Comparison of ENCODE assay signal across 1 cellular context in the genomic region with DNA sequence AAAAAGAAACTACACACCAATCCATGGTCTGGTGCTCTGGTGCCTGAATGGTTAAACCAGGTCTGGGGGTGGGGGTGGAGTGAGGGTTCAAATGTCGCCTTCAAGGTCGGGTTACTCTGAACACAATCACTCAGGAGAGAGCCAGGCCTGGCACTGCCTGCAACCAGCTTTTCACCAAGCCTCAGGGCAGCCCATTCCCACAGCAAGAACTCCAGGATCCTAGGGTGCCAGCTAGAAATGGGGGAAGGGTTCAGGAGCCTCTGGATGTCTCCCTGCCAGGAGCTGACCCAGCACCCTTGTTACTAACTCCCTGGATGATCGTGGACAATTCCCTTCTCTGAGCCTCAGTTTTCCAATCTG.
A peak's percentile ranks its signal among the peaks of the same experiment; 100 is the strongest.
TF ChIP-seq lines count a peak whose summit lies in the region.

No MANE protein-coding gene starts in this region.

TF ChIP-seq in HepG2, 621 proteins besides CTCF, POLR2A, EP300 and RAD21 (continued from another document):
- TF ChIP-seq, protein P1, sequence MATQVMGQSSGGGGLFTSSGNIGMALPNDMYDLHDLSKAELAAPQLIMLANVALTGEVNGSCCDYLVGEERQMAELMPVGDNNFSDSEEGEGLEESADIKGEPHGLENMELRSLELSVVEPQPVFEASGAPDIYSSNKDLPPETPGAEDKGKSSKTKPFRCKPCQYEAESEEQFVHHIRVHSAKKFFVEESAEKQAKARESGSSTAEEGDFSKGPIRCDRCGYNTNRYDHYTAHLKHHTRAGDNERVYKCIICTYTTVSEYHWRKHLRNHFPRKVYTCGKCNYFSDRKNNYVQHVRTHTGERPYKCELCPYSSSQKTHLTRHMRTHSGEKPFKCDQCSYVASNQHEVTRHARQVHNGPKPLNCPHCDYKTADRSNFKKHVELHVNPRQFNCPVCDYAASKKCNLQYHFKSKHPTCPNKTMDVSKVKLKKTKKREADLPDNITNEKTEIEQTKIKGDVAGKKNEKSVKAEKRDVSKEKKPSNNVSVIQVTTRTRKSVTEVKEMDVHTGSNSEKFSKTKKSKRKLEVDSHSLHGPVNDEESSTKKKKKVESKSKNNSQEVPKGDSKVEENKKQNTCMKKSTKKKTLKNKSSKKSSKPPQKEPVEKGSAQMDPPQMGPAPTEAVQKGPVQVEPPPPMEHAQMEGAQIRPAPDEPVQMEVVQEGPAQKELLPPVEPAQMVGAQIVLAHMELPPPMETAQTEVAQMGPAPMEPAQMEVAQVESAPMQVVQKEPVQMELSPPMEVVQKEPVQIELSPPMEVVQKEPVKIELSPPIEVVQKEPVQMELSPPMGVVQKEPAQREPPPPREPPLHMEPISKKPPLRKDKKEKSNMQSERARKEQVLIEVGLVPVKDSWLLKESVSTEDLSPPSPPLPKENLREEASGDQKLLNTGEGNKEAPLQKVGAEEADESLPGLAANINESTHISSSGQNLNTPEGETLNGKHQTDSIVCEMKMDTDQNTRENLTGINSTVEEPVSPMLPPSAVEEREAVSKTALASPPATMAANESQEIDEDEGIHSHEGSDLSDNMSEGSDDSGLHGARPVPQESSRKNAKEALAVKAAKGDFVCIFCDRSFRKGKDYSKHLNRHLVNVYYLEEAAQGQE (IDR thresholded peaks at IDR 0.05; ENCODE audit: borderline replicate concordance in 1 of 2, low read depth in 1 of 2, low read length in 2 of 2), result peak in 1 of 2 experiments; percentile 43; a peak in 1 of 4 replicates
- TF ChIP-seq, protein P2, sequence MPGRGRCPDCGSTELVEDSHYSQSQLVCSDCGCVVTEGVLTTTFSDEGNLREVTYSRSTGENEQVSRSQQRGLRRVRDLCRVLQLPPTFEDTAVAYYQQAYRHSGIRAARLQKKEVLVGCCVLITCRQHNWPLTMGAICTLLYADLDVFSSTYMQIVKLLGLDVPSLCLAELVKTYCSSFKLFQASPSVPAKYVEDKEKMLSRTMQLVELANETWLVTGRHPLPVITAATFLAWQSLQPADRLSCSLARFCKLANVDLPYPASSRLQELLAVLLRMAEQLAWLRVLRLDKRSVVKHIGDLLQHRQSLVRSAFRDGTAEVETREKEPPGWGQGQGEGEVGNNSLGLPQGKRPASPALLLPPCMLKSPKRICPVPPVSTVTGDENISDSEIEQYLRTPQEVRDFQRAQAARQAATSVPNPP (CRISPR knock-in tag; IDR thresholded peaks at IDR 0.05), result 0 out of 2 replicates have a peak, but pooled peaks have one; percentile 16
- TF ChIP-seq ZNF512 (CRISPR knock-in tag; IDR thresholded peaks at IDR 0.05) (0 out of 2 replicates have a peak, but pooled peaks have one; percentile 35), ARID4A (CRISPR knock-in tag; IDR thresholded peaks at IDR 0.05; ENCODE audit: borderline replicate concordance) (no peak), KLF6 (CRISPR knock-in tag; IDR thresholded peaks at IDR 0.05) (no peak), ZNF543 (CRISPR knock-in tag; IDR thresholded peaks at IDR 0.05) (no peak), SIX4 (CRISPR knock-in tag; IDR thresholded peaks at IDR 0.05) (peak; percentile 60; the same call in 1 of the 2 replicates), ZNF276 (CRISPR knock-in tag; IDR thresholded peaks at IDR 0.05; ENCODE audit: low read depth) (0 out of 2 replicates have a peak, but pooled peaks have one; percentile 12), KLF13 (CRISPR knock-in tag; IDR thresholded peaks at IDR 0.05) (no peak), ZNF256 (CRISPR knock-in tag; conservative IDR thresholded peaks at IDR 0.05) (no peak), ZNF292 (CRISPR knock-in tag; IDR thresholded peaks at IDR 0.05; ENCODE audit: borderline replicate concordance, low read depth) (no peak), ZNF678 (CRISPR knock-in tag; IDR thresholded peaks at IDR 0.05) (no peak; the same call in 1 of the 2 replicates)
- TF ChIP-seq, protein P3, sequence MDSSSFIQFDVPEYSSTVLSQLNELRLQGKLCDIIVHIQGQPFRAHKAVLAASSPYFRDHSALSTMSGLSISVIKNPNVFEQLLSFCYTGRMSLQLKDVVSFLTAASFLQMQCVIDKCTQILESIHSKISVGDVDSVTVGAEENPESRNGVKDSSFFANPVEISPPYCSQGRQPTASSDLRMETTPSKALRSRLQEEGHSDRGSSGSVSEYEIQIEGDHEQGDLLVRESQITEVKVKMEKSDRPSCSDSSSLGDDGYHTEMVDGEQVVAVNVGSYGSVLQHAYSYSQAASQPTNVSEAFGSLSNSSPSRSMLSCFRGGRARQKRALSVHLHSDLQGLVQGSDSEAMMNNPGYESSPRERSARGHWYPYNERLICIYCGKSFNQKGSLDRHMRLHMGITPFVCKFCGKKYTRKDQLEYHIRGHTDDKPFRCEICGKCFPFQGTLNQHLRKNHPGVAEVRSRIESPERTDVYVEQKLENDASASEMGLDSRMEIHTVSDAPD (CRISPR knock-in tag; IDR thresholded peaks at IDR 0.05), result 0 out of 2 replicates have a peak, but pooled peaks have one; percentile 75
- TF ChIP-seq, protein P4, sequence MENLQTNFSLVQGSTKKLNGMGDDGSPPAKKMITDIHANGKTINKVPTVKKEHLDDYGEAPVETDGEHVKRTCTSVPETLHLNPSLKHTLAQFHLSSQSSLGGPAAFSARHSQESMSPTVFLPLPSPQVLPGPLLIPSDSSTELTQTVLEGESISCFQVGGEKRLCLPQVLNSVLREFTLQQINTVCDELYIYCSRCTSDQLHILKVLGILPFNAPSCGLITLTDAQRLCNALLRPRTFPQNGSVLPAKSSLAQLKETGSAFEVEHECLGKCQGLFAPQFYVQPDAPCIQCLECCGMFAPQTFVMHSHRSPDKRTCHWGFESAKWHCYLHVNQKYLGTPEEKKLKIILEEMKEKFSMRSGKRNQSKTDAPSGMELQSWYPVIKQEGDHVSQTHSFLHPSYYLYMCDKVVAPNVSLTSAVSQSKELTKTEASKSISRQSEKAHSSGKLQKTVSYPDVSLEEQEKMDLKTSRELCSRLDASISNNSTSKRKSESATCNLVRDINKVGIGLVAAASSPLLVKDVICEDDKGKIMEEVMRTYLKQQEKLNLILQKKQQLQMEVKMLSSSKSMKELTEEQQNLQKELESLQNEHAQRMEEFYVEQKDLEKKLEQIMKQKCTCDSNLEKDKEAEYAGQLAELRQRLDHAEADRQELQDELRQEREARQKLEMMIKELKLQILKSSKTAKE (CRISPR knock-in tag; IDR thresholded peaks at IDR 0.05; ENCODE audit: borderline replicate concordance), result no peak
TF ChIP-seq in HepG2: peak in this region for 38.
